Comparison of ENCODE assay signal across 10 cellular contexts in the genomic region with DNA sequence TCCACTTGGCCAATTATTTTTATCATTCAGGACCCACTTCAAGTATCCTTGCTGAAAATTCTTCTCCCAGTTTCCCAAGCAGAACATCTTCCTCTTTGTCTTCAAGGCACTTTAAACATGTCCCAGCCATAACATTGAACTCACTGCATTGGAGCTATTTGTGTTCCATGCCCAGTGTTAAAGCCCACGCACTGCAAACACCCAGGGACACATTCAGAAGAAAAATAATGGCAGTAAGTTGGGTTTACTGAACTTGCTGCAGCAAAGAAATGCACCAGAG. TPM values are rescaled to one million over a fixed set of nuclear protein-coding genes. Genes with fewer than 3 reads are reported as not detected.
DNase-seq lines count a peak whose midpoint lies in the region; ATAC-seq and TF ChIP-seq lines count a peak whose summit lies in the region.
"Had no signal": no experiment of that assay in that cellular context is flagged by ENCODE, and none has a peak within 500 bp of the region (broad histone marks: within the 10 kb centered on the region; RNA-seq: fewer than 3 reads in every experiment).

No MANE protein-coding gene starts in this region.

- H3K4me1 ChIP-seq in left ventricle myocardium inferior: peaks cover 79% of the 10 kb centered on the region
- H3K4me1 ChIP-seq in endodermal cell (ENCODE audit: control insufficient read depth, insufficient read depth, low read length): peaks cover 5% of the 10 kb centered on the region

- H3K27ac ChIP-seq in left ventricle myocardium inferior (replicated peaks): peak overlapping the region; percentile 96
- no peak overlapping the region for H3K27ac ChIP-seq in endodermal cell (ENCODE audit: low read depth, low read length)

- no peaks in the 10 kb centered on the region for H3K27me3 Mint-ChIP-seq in activated CD4-positive, alpha-beta memory T cell treated with anti-CD3 and anti-CD28 coated beads for 36 hours
- H3K27me3 Mint-ChIP-seq in immature natural killer cell (ENCODE audit: low read depth in 3 of 3) (peaks cover 8 to 34% (median 24%) of the 10 kb centered on the region in 3 donors), type B pancreatic cell (peaks cover 16% of the 10 kb centered on the region), endodermal cell (ENCODE audit: insufficient read depth) (peaks cover 29% of the 10 kb centered on the region)

- H3K4me1 Mint-ChIP-seq in activated CD4-positive, alpha-beta memory T cell treated with anti-CD3 and anti-CD28 coated beads for 36 hours (ENCODE audit: low read depth): peaks cover 40% of the 10 kb centered on the region
- H3K4me1 Mint-ChIP-seq in immature natural killer cell (peaks cover 53 to 57% of the 10 kb centered on the region in 2 donors), type B pancreatic cell (ENCODE audit: unreplicated experiment) (peaks cover 36% of the 10 kb centered on the region), endodermal cell (peaks cover 17% of the 10 kb centered on the region)

- H3K36me3 Mint-ChIP-seq in activated CD4-positive, alpha-beta memory T cell treated with anti-CD3 and anti-CD28 coated beads for 36 hours: peaks cover 3% of the 10 kb centered on the region
- H3K36me3 Mint-ChIP-seq in immature natural killer cell (peaks cover 0 to 9% (median 3%) of the 10 kb centered on the region in 3 donors), type B pancreatic cell (no peaks in the 10 kb centered on the region), endodermal cell (ENCODE audit: low read depth) (no peaks in the 10 kb centered on the region)

- TF ChIP-seq CTCF in left ventricle myocardium inferior (IDR thresholded peaks at IDR 0.05; ENCODE audit: borderline replicate concordance) (no peak), type B pancreatic cell (conservative IDR thresholded peaks at IDR 0.05) (no peak), endodermal cell (conservative IDR thresholded peaks at IDR 0.05) (no peak)

- no peaks in the 10 kb centered on the region for H3K36me3 ChIP-seq in left ventricle myocardium inferior
- H3K36me3 ChIP-seq in endodermal cell (ENCODE audit: control insufficient read depth, insufficient read depth, low read length): peaks cover 4% of the 10 kb centered on the region

- CTCF ChIA-PET in activated CD4-positive, alpha-beta memory T cell treated with anti-CD3 and anti-CD28 coated beads for 36 hours (lab: Charles Lee): interaction anchor here (0.6 to 4.7 kb wide), 21 partner anchors 39 to 411 kb away, joined by 3 to 92 read pairs (median 4); partner anchors contain the start of gene ACSS1

- POLR2A ChIA-PET in activated CD4-positive, alpha-beta memory T cell treated with anti-CD3 and anti-CD28 coated beads for 36 hours (lab: Charles Lee): interaction anchor here (1.0 to 1.4 kb wide), 2 partner anchors 65 to 71 kb away, joined by 3 to 6 read pairs; no protein-coding TSS in a partner anchor

- H3K4me3 ChIP-seq in left ventricle myocardium inferior: no peak overlapping the region
- H3K4me3 ChIP-seq in endodermal cell (ENCODE audit: low read length): no peak overlapping the region

- peak overlapping the region; percentile 4 for H3K27ac Mint-ChIP-seq in activated CD4-positive, alpha-beta memory T cell treated with anti-CD3 and anti-CD28 coated beads for 36 hours
- H3K27ac Mint-ChIP-seq in immature natural killer cell (peak overlapping the region; percentile 41 to 100 (median 95)), type B pancreatic cell (peak overlapping the region; percentile 89), endodermal cell (no peak overlapping the region)

- WGBS in endodermal cell (ENCODE audit: insufficient coverage in 1 of 2, insufficient read length in 1 of 2), 2 experiments: 94 to 100% methylated on average over 1 of the region's 1 CpG

- H3K9ac ChIP-seq in endodermal cell (ENCODE audit: extremely low read depth, low read length, poor library complexity, severe bottlenecking): no peak overlapping the region

- no peaks in the 10 kb centered on the region for H3K27me3 ChIP-seq in left ventricle myocardium inferior (ENCODE audit: low read depth)
- H3K27me3 ChIP-seq in endodermal cell (ENCODE audit: control insufficient read depth, insufficient read depth, low read length, poor library complexity, severe bottlenecking): peaks cover 30% of the 10 kb centered on the region

- H3K9me3 Mint-ChIP-seq in activated CD4-positive, alpha-beta memory T cell treated with anti-CD3 and anti-CD28 coated beads for 36 hours: no peaks in the 10 kb centered on the region
- H3K9me3 Mint-ChIP-seq in immature natural killer cell (no peaks in the 10 kb centered on the region), type B pancreatic cell (no peaks in the 10 kb centered on the region), endodermal cell (no peaks in the 10 kb centered on the region)
- H3K9me3 Mint-ChIP-seq: activated naive CD4-positive, alpha-beta T cell treated with anti-CD3 and anti-CD28 coated beads, Interleukin-2, amount 50 U/mL, for 72 hours had no signal

- H3K4me3 Mint-ChIP-seq in activated CD4-positive, alpha-beta memory T cell treated with anti-CD3 and anti-CD28 coated beads for 36 hours: no peak overlapping the region
- H3K4me3 Mint-ChIP-seq in immature natural killer cell (peak overlapping the region; percentile 18 to 73 (median 62)), type B pancreatic cell (peak overlapping the region; percentile 94), endodermal cell (no peak overlapping the region)

- H3K9me3 ChIP-seq in left ventricle myocardium inferior (replicated peaks) (no peaks in the 10 kb centered on the region), endodermal cell (ENCODE audit: control insufficient read depth, low read length) (no peaks in the 10 kb centered on the region)

- DNase-seq in left ventricle myocardium inferior (no peak), left cardiac atrium (no peak), immature natural killer cell (no peak), type B pancreatic cell (ENCODE audit: extremely low spot score, unreplicated experiment) (no peak), amygdala (lab: John Stamatoyannopoulos, UW) (no peak), endodermal cell (no peak)
- DNase-seq in activated CD4-positive, alpha-beta memory T cell treated with anti-CD3 and anti-CD28 coated beads for 36 hours: no peak

- no peak for ATAC-seq in left cardiac atrium
- no peak for ATAC-seq in HG03520 (IDR thresholded peaks at IDR 0.05; ENCODE audit: unreplicated experiment)

- intact Hi-C loops in left ventricle myocardium inferior (cut with micrococcal nuclease): loop anchor here (2.0 to 10.0 kb wide), 3 partner anchors 71 to 401 kb away; partner anchors contain the start of gene ABHD12
- intact Hi-C loops in left cardiac atrium (cut with DNase I): loop anchor here (2.0 to 10.0 kb wide), 5 partner anchors 71 to 261 kb away; partner anchors contain the start of gene ENTPD6 (in 1 of the 2)
- intact Hi-C loops in activated CD4-positive, alpha-beta memory T cell treated with anti-CD3 and anti-CD28 coated beads for 36 hours (cut with micrococcal nuclease): loop anchor here (5.0 to 10.0 kb wide), 2 partner anchors 321 to 398 kb away; partner anchors contain the start of gene ABHD12

RNA-seq across cellular contexts. Expression of gene APMAP, which starts 1.6 kb away (rescaled TPM):
- total RNA-seq in left ventricle myocardium inferior: 23.8 TPM
- total RNA-seq in left cardiac atrium: 10 to 100 TPM; 47.0 to 52.2 TPM
- 10 to 100 TPM; 45.5 to 46.6 TPM for total RNA-seq in activated CD4-positive, alpha-beta memory T cell treated with anti-CD3 and anti-CD28 coated beads for 36 hours
- polyA plus RNA-seq in immature natural killer cell: 1,000 to 10,000 TPM in 1 of 3 donors, 100 to 1,000 TPM in 2; 649 to 1,111 (median 667) TPM
- total RNA-seq in type B pancreatic cell (ENCODE audit: low replicate concordance): 71.6 and 72.8 TPM in 2 replicates
- 10 to 100 TPM; 60.2 to 65.6 TPM for total RNA-seq in endodermal cell
- polyA plus RNA-seq in endodermal cell (2013, experiment 1 of 2): 76.8 TPM
- polyA plus RNA-seq in endodermal cell (2013, experiment 2 of 2): 70.0 TPM

RNA-seq across cellular contexts. Expression of gene CST7, which starts 45.1 kb away (rescaled TPM):
- total RNA-seq in left ventricle myocardium inferior (0.66 TPM), left cardiac atrium (1 to 10 TPM; 1.7 to 2.7 TPM), type B pancreatic cell (ENCODE audit: low replicate concordance) (not detected in 2 replicates), endodermal cell (not detected)
- 10 to 100 TPM; 81.8 to 83.1 TPM for total RNA-seq in activated CD4-positive, alpha-beta memory T cell treated with anti-CD3 and anti-CD28 coated beads for 36 hours
- 1,000 to 10,000 TPM; 2,262 to 2,521 (median 2,438) TPM for polyA plus RNA-seq in immature natural killer cell
- polyA plus RNA-seq in endodermal cell (2013, experiment 1 of 2): not detected
- not detected for polyA plus RNA-seq in endodermal cell (2013, experiment 2 of 2)
- total RNA-seq: osteoblast had no signal

Comparison
In these comparisons a context has a peak if more than half of its experiments do, and no peak if none do; other contexts are left out.
1. H3K4me3 Mint-ChIP-seq: peak in immature natural killer cell (5 of 5) and type B pancreatic cell (single experiment); none in activated CD4-positive, alpha-beta memory T cell treated with anti-CD3 and anti-CD28 coated beads for 36 hours (single experiment) and endodermal cell (single experiment).
2. RNA of gene CST7, which starts 45.1 kb away (total RNA-seq): 81.8 to 83.1 TPM in activated CD4-positive, alpha-beta memory T cell treated with anti-CD3 and anti-CD28 coated beads for 36 hours; 1.7 to 2.7 TPM in left cardiac atrium, 0.66 TPM in left ventricle myocardium inferior (single experiment), not detected in type B pancreatic cell and not detected in endodermal cell; every median in the first group is over 10 times any median in the second.